ENCODE assay signal across 22 cellular contexts in the genomic region with DNA sequence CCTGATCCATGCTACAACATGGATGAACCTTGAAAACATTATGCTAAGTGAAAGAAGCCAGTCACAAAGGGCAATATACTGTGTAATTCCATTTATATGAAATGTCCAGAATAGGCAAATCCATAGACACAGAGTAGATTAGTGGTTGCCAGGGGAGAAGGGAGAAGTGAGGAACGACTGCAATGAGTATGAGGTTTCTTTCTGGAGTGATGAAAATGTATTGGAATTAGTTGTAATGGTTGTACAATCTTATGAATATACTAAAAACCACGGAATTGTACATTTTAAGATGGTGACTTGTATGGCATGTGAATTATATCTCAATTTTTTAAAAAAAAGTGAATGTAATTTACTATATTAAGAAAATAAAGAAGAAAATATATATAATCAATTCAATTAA.
"Had no signal": no experiment of that assay in that cellular context is flagged by ENCODE, and none has a peak within 500 bp of the region (broad histone marks: within the 10 kb centered on the region; RNA-seq: fewer than 3 reads in every experiment).

No MANE protein-coding gene starts in this region.

- H2AFZ ChIP-seq: hepatocyte had no signal

- H3K27me3 ChIP-seq: dorsolateral prefrontal cortex, esophagus muscularis mucosa, foreskin keratinocyte, gastroesophageal sphincter, heart left ventricle, hepatocyte, left lung had no signal

- H3K9me3 ChIP-seq: esophagus muscularis mucosa, gastroesophageal sphincter, heart left ventricle, left lung, lower lobe of right lung, mucosa of descending colon had no signal

- H3K4me1 ChIP-seq: foreskin keratinocyte had no signal

- DNase-seq: dermis blood vessel endothelial cell; dorsolateral prefrontal cortex; effector CD4-positive, alpha-beta T cell; effector memory CD4-positive, alpha-beta T cell; foreskin keratinocyte; heart left ventricle; left cardiac atrium; left lung; left ventricle myocardium superior; lower lobe of right lung; mesenchymal stem cell; mucosa of descending colon; naive B cell had no signal

- ATAC-seq: foreskin keratinocyte, gastroesophageal sphincter, heart left ventricle, left cardiac atrium, left lung, left ventricle myocardium superior, lower lobe of right lung, mucosa of descending colon had no signal

- H3K27ac ChIP-seq: coronary artery, dorsolateral prefrontal cortex, esophagus muscularis mucosa, foreskin keratinocyte, heart left ventricle, hepatocyte, left lung, lower lobe of right lung had no signal

- FAIRE-seq: colon, endothelial cell of umbilical vein, frontal cortex, islet of Langerhans, keratinocyte had no signal

- H3K4me2 ChIP-seq: hepatocyte had no signal

- H3K4me3 ChIP-seq: coronary artery, dorsolateral prefrontal cortex, esophagus muscularis mucosa, gastroesophageal sphincter, heart left ventricle, hepatocyte, left lung, lower lobe of right lung, mucosa of descending colon had no signal
